ENCODE assay signal across 9 cellular contexts in the genomic region with DNA sequence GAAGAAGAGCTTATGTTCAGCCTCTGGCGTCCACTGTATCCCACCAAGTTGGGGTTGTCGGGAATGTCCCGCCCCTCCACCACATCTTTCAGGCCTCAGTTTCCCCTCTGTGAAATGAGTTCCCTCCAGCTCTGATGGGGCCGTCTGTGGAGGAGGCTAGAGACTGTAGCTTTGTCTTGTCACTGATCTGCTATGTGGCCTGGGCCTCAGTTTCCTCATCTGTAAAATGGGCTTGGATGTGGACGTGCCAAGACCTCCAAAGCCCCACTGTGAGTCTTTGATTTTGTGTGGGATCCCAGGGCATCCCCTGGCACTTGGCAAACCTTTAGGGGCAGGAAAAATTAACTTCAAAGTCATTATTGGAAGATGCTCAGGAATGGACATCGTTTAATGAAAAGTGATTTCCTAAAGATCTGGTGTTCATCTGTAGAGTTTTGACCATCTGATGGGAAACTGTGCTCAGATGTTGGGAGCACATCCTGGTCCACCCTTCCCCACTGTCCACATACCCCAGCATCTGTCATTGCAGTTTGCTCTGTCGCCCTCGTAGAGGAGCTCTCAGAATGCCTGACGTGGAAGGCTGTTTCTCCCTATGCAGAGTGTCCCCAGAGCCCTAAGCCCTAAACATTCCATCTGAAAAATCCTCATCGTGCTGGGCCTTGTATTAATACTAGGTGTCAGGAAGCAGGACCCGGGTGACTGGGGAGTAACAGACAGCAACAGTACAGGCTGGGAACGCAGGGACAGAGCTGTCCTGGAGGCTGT. TPM values are rescaled to one million over a fixed set of nuclear protein-coding genes. Genes with fewer than 3 reads are reported as not detected.
DNase-seq lines count a peak whose midpoint lies in the region; ATAC-seq and TF ChIP-seq lines count a peak whose summit lies in the region.
"Had no signal": no experiment of that assay in that cellular context is flagged by ENCODE, and none has a peak within 500 bp of the region (broad histone marks: within the 10 kb centered on the region; RNA-seq: fewer than 3 reads in every experiment).

No MANE protein-coding gene starts in this region.

- H3K27ac Mint-ChIP-seq in activated naive CD8-positive, alpha-beta T cell treated with anti-CD3 and anti-CD28 coated beads, Interleukin-2, amount 10 ng/mL, durations not matched to agents 7 days and 5 days: peak overlapping the region; percentile 99

- intact Hi-C loops in heart right ventricle (cut with DNase I): no loop called here
- intact Hi-C loops in Right ventricle myocardium superior (cut with DNase I): no loop called here
- intact Hi-C loops in lower leg skin (cut with DNase I; ENCODE audit: low total_unique reads): no loop called here

- H3K9me3 ChIP-seq in heart right ventricle (no peaks in the 10 kb centered on the region), mononuclear cell (ENCODE audit: low read depth, low read length) (no peaks in the 10 kb centered on the region)
- H3K9me3 ChIP-seq: body of pancreas had no signal

- peaks cover 81% of the 10 kb centered on the region for H3K4me1 Mint-ChIP-seq in activated naive CD8-positive, alpha-beta T cell treated with anti-CD3 and anti-CD28 coated beads, Interleukin-2, amount 10 ng/mL, durations not matched to agents 7 days and 5 days

- WGBS in heart right ventricle, 2 donors: 83% methylated on average over 12 of the region's 12 CpGs
- 86% methylated on average over 12 of the region's 12 CpGs for WGBS in urinary bladder
- 84 to 86% methylated on average over 12 of the region's 12 CpGs for WGBS in lower leg skin, 2 donors

- peaks cover 16 to 98% (median 58%) of the 10 kb centered on the region in 9 donors for H3K4me1 ChIP-seq in heart right ventricle
- peaks cover 100% of the 10 kb centered on the region for H3K4me1 ChIP-seq in mononuclear cell (ENCODE audit: insufficient read depth, low read length)
- peaks cover 2% of the 10 kb centered on the region for H3K4me1 ChIP-seq in urinary bladder (ENCODE audit: insufficient read depth)

- H3K36me3 ChIP-seq in heart right ventricle (peaks cover 0 to 11% (median 0%) of the 10 kb centered on the region in 9 donors), urinary bladder (ENCODE audit: insufficient read depth) (no peaks in the 10 kb centered on the region)

- peaks cover 0 to 19% (median 0%) of the 10 kb centered on the region in 7 donors for H3K27me3 ChIP-seq in heart right ventricle
- no peaks in the 10 kb centered on the region for H3K27me3 ChIP-seq in mononuclear cell (ENCODE audit: insufficient read depth, low read length)
- H3K27me3 ChIP-seq: body of pancreas had no signal

- H3K27ac ChIP-seq in heart right ventricle (peak overlapping the region in 8 of 10 donors; percentile 37 to 95 (median 72)), urinary bladder (ENCODE audit: low read depth) (peak overlapping the region; percentile 12)

- TF ChIP-seq CTCF in heart right ventricle (IDR thresholded peaks at IDR 0.05) (no peak), lower leg skin (IDR thresholded peaks at IDR 0.05) (no peak)

- no peaks in the 10 kb centered on the region for H3K9me3 Mint-ChIP-seq in activated naive CD8-positive, alpha-beta T cell treated with anti-CD3 and anti-CD28 coated beads, Interleukin-2, amount 10 ng/mL, durations not matched to agents 7 days and 5 days

- POLR2A ChIA-PET in activated naive CD8-positive, alpha-beta T cell treated with anti-CD3 and anti-CD28 coated beads, Interleukin-2, amount 10 ng/mL, durations not matched to agents 7 days and 5 days (lab: Charles Lee): interaction anchor here (0.6 to 5.4 kb wide), 5 partner anchors 27 to 459 kb away, joined by 3 to 61 read pairs (median 4); a partner anchor contains a TSS

- no peak for DNase-seq in heart right ventricle
- DNase-seq in Right ventricle myocardium superior: no peak
- DNase-seq in activated naive CD8-positive, alpha-beta T cell treated with anti-CD3 and anti-CD28 coated beads, Interleukin-2, amount 10 ng/mL, durations not matched to agents 7 days and 5 days: no peak
- DNase-seq in SHP77 treated with DMSO at 0.1 percent for 48 hours (lab: John Stamatoyannopoulos, UW): no peak
- no peak for DNase-seq in activated CD8-positive, alpha-beta memory T cell treated with anti-CD3 and anti-CD28 coated beads for 24 hours
- DNase-seq in lower leg skin (ENCODE audit: low spot score in 2 of 2): no peak

- ATAC-seq in heart right ventricle: no peak
- ATAC-seq in Right ventricle myocardium superior (ENCODE audit: poor library complexity): no peak
- no peak for ATAC-seq in activated naive CD8-positive, alpha-beta T cell treated with anti-CD3 and anti-CD28 coated beads, Interleukin-2, amount 10 ng/mL, durations not matched to agents 7 days and 5 days (ENCODE audit: low read depth)

- TF ChIP-seq POLR2A in lower leg skin (IDR thresholded peaks at IDR 0.05): no peak

- H3K36me3 Mint-ChIP-seq in activated naive CD8-positive, alpha-beta T cell treated with anti-CD3 and anti-CD28 coated beads, Interleukin-2, amount 10 ng/mL, durations not matched to agents 7 days and 5 days: peaks cover 1% of the 10 kb centered on the region

- H3K4me3 ChIP-seq in heart right ventricle (peak overlapping the region in 1 of 10 donors; percentile 29), mononuclear cell (ENCODE audit: low read length) (peak overlapping the region; percentile 1), urinary bladder (ENCODE audit: low read depth, low read length) (no peak overlapping the region), lower leg skin (ENCODE audit: low read depth, poor library complexity, severe bottlenecking) (no peak overlapping the region)
- H3K4me3 ChIP-seq: body of pancreas had no signal

- H3K27me3 Mint-ChIP-seq in activated naive CD8-positive, alpha-beta T cell treated with anti-CD3 and anti-CD28 coated beads, Interleukin-2, amount 10 ng/mL, durations not matched to agents 7 days and 5 days: no peaks in the 10 kb centered on the region

- peak overlapping the region; percentile 87 for H3K4me3 Mint-ChIP-seq in activated naive CD8-positive, alpha-beta T cell treated with anti-CD3 and anti-CD28 coated beads, Interleukin-2, amount 10 ng/mL, durations not matched to agents 7 days and 5 days

RNA-seq across cellular contexts. Expression of a gene that starts 28.5 kb away (rescaled TPM):
- total RNA-seq in heart right ventricle (10 to 100 TPM; 11.4 to 68.7 (median 44.0) TPM), Right ventricle myocardium superior (13.5 TPM), mononuclear cell (53.7 TPM), urinary bladder (9.2 TPM), lower leg skin (100 to 1,000 TPM in 1 of 4 donors, 10 to 100 TPM in 3; 34.4 to 166 (median 55.2) TPM)
- polyA plus RNA-seq in heart right ventricle (10 to 100 TPM in 1 of 2 donors, 1 to 10 TPM in 1; 7.7 to 55.4 TPM), urinary bladder (8.0 TPM)
- 10 to 100 TPM; 39.8 to 42.6 TPM for total RNA-seq in activated naive CD8-positive, alpha-beta T cell treated with anti-CD3 and anti-CD28 coated beads, Interleukin-2, amount 10 ng/mL, durations not matched to agents 7 days and 5 days
